In genomic region chr16:81600275-81600674, GRCh38 we compare ENCODE assay signal across 9 cellular contexts.
A peak's percentile ranks its signal among the peaks of the same experiment; 100 is the strongest.
DNase-seq lines count a peak whose midpoint lies in the region; ATAC-seq and TF ChIP-seq lines count a peak whose summit lies in the region.
"Had no signal": no experiment of that assay in that cellular context is flagged by ENCODE, and none has a peak within 500 bp of the region (broad histone marks: within the 10 kb centered on the region; RNA-seq: fewer than 3 reads in every experiment).

No MANE protein-coding gene starts in this region.

- peak overlapping the region; percentile 99 for H2BK5ac ChIP-seq in trophoblast cell (ENCODE audit: low read depth, low read length, poor library complexity)

- H3K79me2 ChIP-seq in SK-N-SH (ENCODE audit: insufficient read depth) (no peaks in the 10 kb centered on the region), trophoblast cell (ENCODE audit: control insufficient read depth, insufficient read depth, low read length, poor library complexity) (peaks cover 21% of the 10 kb centered on the region)

- H3K4me1 Mint-ChIP-seq in stimulated activated naive B cell treated with anti-CD40 and anti-IgM and Interleukin-4, amounts not matched to agents 10 μg/mL and 1 μg/mL and 100 μg/mL, for 72 hours: peaks cover 20 to 27% of the 10 kb centered on the region in 2 donors

- TF ChIP-seq RAD21 in SK-N-SH (IDR thresholded peaks at IDR 0.05; ENCODE audit: low read length): peak; percentile 21; the same call in 1 of the 2 replicates

- no peaks in the 10 kb centered on the region for H3K9me3 Mint-ChIP-seq in stimulated activated naive B cell treated with anti-CD40 and anti-IgM and Interleukin-4, amounts not matched to agents 10 μg/mL and 1 μg/mL and 100 μg/mL, for 72 hours
- H3K9me3 Mint-ChIP-seq: immature natural killer cell had no signal

- peak overlapping the region; percentile 29 for H3K4me2 ChIP-seq in SK-N-SH
- peak overlapping the region; percentile 15 for H3K4me2 ChIP-seq in trophoblast cell (ENCODE audit: low read length)

- H3K4me1 ChIP-seq in SK-N-SH (ENCODE audit: control insufficient read depth in 1 of 2, insufficient read depth in 2 of 2, low read depth in 1 of 2, low read length in 1 of 2): peaks cover 14 to 19% of the 10 kb centered on the region in 2 experiments; a peak in 3 of 4 replicates
- H3K4me1 ChIP-seq in trophoblast cell (ENCODE audit: control insufficient read depth in 1 of 2, insufficient read depth in 2 of 2, low read length in 2 of 2): peaks cover 36 to 53% of the 10 kb centered on the region in 2 experiments

- H3K36me3 ChIP-seq in SK-N-SH (replicated peaks in 1 of 2; ENCODE audit: control insufficient read depth in 1 of 2, insufficient read depth in 2 of 2, low read length in 1 of 2): no peaks in the 10 kb centered on the region
- no peaks in the 10 kb centered on the region for H3K36me3 ChIP-seq in trophoblast cell (ENCODE audit: control insufficient read depth in 1 of 2, insufficient read depth in 2 of 2, low read length in 2 of 2)

- H3K4me3 ChIP-seq in SK-N-SH (ENCODE audit: low read depth in 2 of 2, low read length in 1 of 2) (no peak overlapping the region), trophoblast cell (ENCODE audit: low read depth, low read length) (no peak overlapping the region)

- H3K36me3 Mint-ChIP-seq in stimulated activated naive B cell treated with anti-CD40 and anti-IgM and Interleukin-4, amounts not matched to agents 10 μg/mL and 1 μg/mL and 100 μg/mL, for 72 hours: peaks cover 6 to 7% of the 10 kb centered on the region in 2 donors
- H3K36me3 Mint-ChIP-seq: immature natural killer cell had no signal

- no peak overlapping the region for H2AFZ ChIP-seq in SK-N-SH (ENCODE audit: low read depth)
- no peak overlapping the region for H2AFZ ChIP-seq in trophoblast cell (ENCODE audit: insufficient read depth, low read length, poor library complexity)

- H3K4ac ChIP-seq in trophoblast cell (ENCODE audit: low read depth, low read length): no peak overlapping the region

- no peaks in the 10 kb centered on the region for H3K9me2 ChIP-seq in SK-N-SH

- no peak for TF ChIP-seq CTCF in SK-N-SH (IDR thresholded peaks at IDR 0.05)

- CTCF ChIA-PET in SK-N-SH (lab: Yijun Ruan, JAX): no interaction called here

- no peaks in the 10 kb centered on the region for H3K27me3 ChIP-seq in SK-N-SH (ENCODE audit: insufficient read depth)
- H3K27me3 ChIP-seq in trophoblast cell (ENCODE audit: insufficient read depth, low read length): no peaks in the 10 kb centered on the region

- DNase-seq in ELR (ENCODE audit: low read depth) (peak; percentile 86), SK-N-SH (peak; percentile 81), trophoblast cell (peak; percentile 91 to 97), DMS 273 (lab: John Stamatoyannopoulos, UW; ENCODE audit: unreplicated experiment) (no peak), erythroblast (lab: John Stamatoyannopoulos, UW) (no peak)
- no peak for DNase-seq in stimulated activated naive B cell treated with anti-CD40 and anti-IgM and Interleukin-4, amounts not matched to agents 10 μg/mL and 1 μg/mL and 100 μg/mL, for 72 hours
- DNase-seq: immature natural killer cell had no signal

- no peak overlapping the region for H4K12ac ChIP-seq in trophoblast cell (ENCODE audit: low read depth, low read length)

- H4K8ac ChIP-seq in trophoblast cell (ENCODE audit: low read depth, low read length): no peak overlapping the region

- no peak overlapping the region for H2BK120ac ChIP-seq in trophoblast cell (ENCODE audit: insufficient read depth, low read length, poor library complexity)

- H3K27ac ChIP-seq in SK-N-SH (ENCODE audit: low read depth in 2 of 2, low read length in 1 of 2): peak overlapping the region; percentile 1 to 67; a peak in 2 of 4 replicates
- H3K27ac ChIP-seq in trophoblast cell (ENCODE audit: low read depth, low read length): peak overlapping the region; percentile 98

- peak; percentile 49 for ATAC-seq in esophagus mucosa
- ATAC-seq in activated CD4-positive, CD25-positive, alpha-beta regulatory T cell treated with anti-CD3 and anti-CD28 coated beads, Interleukin-2, amount 50 U/mL, for 24 hours: no peak
- ATAC-seq in stimulated activated naive B cell treated with anti-CD40 and anti-IgM and Interleukin-4, amounts not matched to agents 10 μg/mL and 1 μg/mL and 100 μg/mL, for 72 hours (replicated peaks): no peak

- peaks cover 20% of the 10 kb centered on the region for H4K20me1 ChIP-seq in SK-N-SH (ENCODE audit: insufficient read depth)

- 23% methylated on average over 5 of the region's 5 CpGs for WGBS in SK-N-SH (ENCODE audit: low lambda C conversion rate)
- WGBS in trophoblast cell (ENCODE audit: extremely low coverage, insufficient coverage, insufficient read length): no CpG with 5 or more reads among the region's 5 CpGs

- no peak overlapping the region for H3K27ac Mint-ChIP-seq in stimulated activated naive B cell treated with anti-CD40 and anti-IgM and Interleukin-4, amounts not matched to agents 10 μg/mL and 1 μg/mL and 100 μg/mL, for 72 hours

- H3K79me1 ChIP-seq in trophoblast cell (ENCODE audit: low read length): peaks cover 26% of the 10 kb centered on the region

- no peak overlapping the region for H4K91ac ChIP-seq in trophoblast cell (ENCODE audit: low read depth, low read length)

- H3K9me3 ChIP-seq in SK-N-SH: no peaks in the 10 kb centered on the region
- H3K9me3 ChIP-seq in trophoblast cell (ENCODE audit: insufficient read depth, low read depth, low read length): no peaks in the 10 kb centered on the region

- H3K27me3 Mint-ChIP-seq in stimulated activated naive B cell treated with anti-CD40 and anti-IgM and Interleukin-4, amounts not matched to agents 10 μg/mL and 1 μg/mL and 100 μg/mL, for 72 hours: no peaks in the 10 kb centered on the region

- no peak for TF ChIP-seq POLR2A in erythroblast (IDR thresholded peaks at IDR 0.05; ENCODE audit: low read length)

- no peak overlapping the region for H3K14ac ChIP-seq in trophoblast cell (ENCODE audit: low read length)

- H3K18ac ChIP-seq in trophoblast cell (ENCODE audit: low read length): no peak overlapping the region

- H2BK12ac ChIP-seq in trophoblast cell (ENCODE audit: low read length): no peak overlapping the region

- no peak overlapping the region for H3K23ac ChIP-seq in trophoblast cell (ENCODE audit: low read length)

- peaks cover 15% of the 10 kb centered on the region for H3F3A ChIP-seq in SK-N-SH (replicated peaks; ENCODE audit: insufficient read depth)

- peak; percentile 15 to 48; a peak in 2 of 4 replicates for TF ChIP-seq EP300 in SK-N-SH (IDR thresholded peaks at IDR 0.05; ENCODE audit: borderline replicate concordance in 1 of 2, low read depth in 1 of 2, low read length in 1 of 2)

- POLR2A ChIA-PET in SK-N-SH (lab: Yijun Ruan, JAX): no interaction called here

- H3K9ac ChIP-seq in SK-N-SH: no peak overlapping the region; the same call in 1 of the 2 replicates
- H3K9ac ChIP-seq in trophoblast cell (ENCODE audit: low read length): no peak overlapping the region

- no peak overlapping the region for H3K4me3 Mint-ChIP-seq in stimulated activated naive B cell treated with anti-CD40 and anti-IgM and Interleukin-4, amounts not matched to agents 10 μg/mL and 1 μg/mL and 100 μg/mL, for 72 hours
- H3K4me3 Mint-ChIP-seq: immature natural killer cell had no signal

- H2AK5ac ChIP-seq in trophoblast cell (ENCODE audit: low read length): no peak overlapping the region

TF ChIP-seq in SK-N-SH, 30 proteins besides CTCF, POLR2A, EP300 and RAD21:
- no peak for TF ChIP-seq FOXM1 (IDR thresholded peaks at IDR 0.05; ENCODE audit: low read depth)
- TF ChIP-seq MXI1 (IDR thresholded peaks at IDR 0.05; ENCODE audit: low read depth, low read length): 0 out of 2 replicates have a peak, but pooled peaks have one; percentile 6
- TF ChIP-seq JUND (IDR thresholded peaks at IDR 0.05): peak; percentile 40; the same call in 1 of the 2 replicates
- peak; percentile 22 for TF ChIP-seq CHD2 (IDR thresholded peaks at IDR 0.05; ENCODE audit: low read length, partially characterized antibody)
- TF ChIP-seq TCF12 (IDR thresholded peaks at IDR 0.05): peak; percentile 94
- TF ChIP-seq MAX (IDR thresholded peaks at IDR 0.05; ENCODE audit: low read depth): peak; percentile 37; the same call in 1 of the 2 replicates
- TF ChIP-seq PBX3 (IDR thresholded peaks at IDR 0.05): peak; percentile 72
- TF ChIP-seq NFIC (IDR thresholded peaks at IDR 0.05; ENCODE audit: borderline replicate concordance): no peak
- 0 out of 2 replicates have a peak, but pooled peaks have one; percentile 59 for TF ChIP-seq SIN3A (IDR thresholded peaks at IDR 0.05; ENCODE audit: borderline replicate concordance, low read depth, low read length)
- no peak for TF ChIP-seq POLR2AphosphoS5 (IDR thresholded peaks at IDR 0.05; ENCODE audit: low read depth, low read length)
- peak; percentile 18; the same call in 1 of the 2 replicates for TF ChIP-seq FOSL2 (IDR thresholded peaks at IDR 0.05; ENCODE audit: borderline replicate concordance, low read depth)
- TF ChIP-seq YY1 (IDR thresholded peaks at IDR 0.05; ENCODE audit: low read depth): no peak
- TF ChIP-seq ELF1 (IDR thresholded peaks at IDR 0.05): no peak
- TF ChIP-seq GABPA (IDR thresholded peaks at IDR 0.05; ENCODE audit: low read depth): no peak
- TF ChIP-seq RCOR1 (IDR thresholded peaks at IDR 0.05; ENCODE audit: low read length): peak; percentile 87
- TF ChIP-seq EZH2phosphoT487 (IDR thresholded peaks at IDR 0.05; ENCODE audit: borderline replicate concordance, low read depth): no peak
- no peak for TF ChIP-seq RXRA (IDR thresholded peaks at IDR 0.05; ENCODE audit: borderline replicate concordance, low read depth)
- TF ChIP-seq TEAD4 (IDR thresholded peaks at IDR 0.05; ENCODE audit: borderline replicate concordance, insufficient read depth): peak; percentile 60; the same call in 1 of the 2 replicates

Comparison
In these comparisons a context has a peak if more than half of its experiments do, and no peak if none do; other contexts are left out.
1. DNase-seq: peak in ELR (single experiment), SK-N-SH (single experiment) and trophoblast cell (2 of 2); none in DMS 273 (single experiment), erythroblast (0 of 2) and stimulated activated naive B cell treated with anti-CD40 and anti-IgM and Interleukin-4, amounts not matched to agents 10 μg/mL and 1 μg/mL and 100 μg/mL, for 72 hours (single experiment).